In genomic region chr17:1617620-1618174, GRCh38 we compare ENCODE assay signal across 2 cellular contexts.
TF ChIP-seq lines count a peak whose summit lies in the region.

No MANE protein-coding gene starts in this region.

TF ChIP-seq in HCT116, 20 proteins besides CTCF, POLR2A, EP300 and RAD21 (continued from another document):
- TF ChIP-seq EZH2 (IDR thresholded peaks at IDR 0.05) (no peak), ZBTB33 (IDR thresholded peaks at IDR 0.05; ENCODE audit: extremely low read depth, insufficient replicate concordance, low read length) (peak; percentile 41), YY1 (IDR thresholded peaks at IDR 0.05; ENCODE audit: extremely low read depth, insufficient replicate concordance, low read depth, low read length) (peak; percentile 55), TCF7L2 (IDR thresholded peaks at IDR 0.05; ENCODE audit: borderline replicate concordance, extremely low read depth, insufficient read depth, insufficient read length) (peak; percentile 93), POLR2AphosphoS5 (IDR thresholded peaks at IDR 0.05; ENCODE audit: low read depth, low read length) (peak; percentile 53), SIN3A (IDR thresholded peaks at IDR 0.05; ENCODE audit: low read depth) (no peak), EZH2phosphoT487 (IDR thresholded peaks at IDR 0.05; ENCODE audit: borderline replicate concordance) (no peak), CEBPB (IDR thresholded peaks at IDR 0.05; ENCODE audit: low read depth) (peak; percentile 54; the same call in 1 of the 2 replicates), FOSL1 (IDR thresholded peaks at IDR 0.05; ENCODE audit: low read depth) (no peak; the same call in 1 of the 2 replicates)

TF ChIP-seq in WTC11, 78 proteins besides CTCF, POLR2A, EP300 and RAD21:
- TF ChIP-seq ZNF281 (CRISPR knock-in tag; IDR thresholded peaks at IDR 0.05) (no peak), NR1H2 (CRISPR knock-in tag; IDR thresholded peaks at IDR 0.05) (no peak), CREM (CRISPR knock-in tag; IDR thresholded peaks at IDR 0.05) (no peak), E2F5 (CRISPR knock-in tag; IDR thresholded peaks at IDR 0.05) (no peak), HMGXB4 (CRISPR knock-in tag; IDR thresholded peaks at IDR 0.05) (no peak), SOX15 (CRISPR knock-in tag; IDR thresholded peaks at IDR 0.05) (no peak), HMGA2 (CRISPR knock-in tag; IDR thresholded peaks at IDR 0.05) (no peak), ZBTB21 (CRISPR knock-in tag; IDR thresholded peaks at IDR 0.05; ENCODE audit: borderline replicate concordance) (no peak), ZNF671 (CRISPR knock-in tag; IDR thresholded peaks at IDR 0.05) (no peak), NR3C1 (CRISPR knock-in tag; conservative IDR thresholded peaks at IDR 0.05; ENCODE audit: low read depth) (no peak), CBFB (CRISPR knock-in tag; IDR thresholded peaks at IDR 0.05; ENCODE audit: low read depth) (no peak), MYBL2 (CRISPR knock-in tag; IDR thresholded peaks at IDR 0.05) (no peak), TCF7 (CRISPR knock-in tag; IDR thresholded peaks at IDR 0.05; ENCODE audit: low read depth) (no peak), ZBTB43 (CRISPR knock-in tag; IDR thresholded peaks at IDR 0.05) (no peak), ZNF416 (CRISPR knock-in tag; IDR thresholded peaks at IDR 0.05) (no peak), IRF2 (CRISPR knock-in tag; IDR thresholded peaks at IDR 0.05; ENCODE audit: borderline replicate concordance, low read depth) (no peak), AR (CRISPR knock-in tag; IDR thresholded peaks at IDR 0.05) (no peak), NR2C2 (CRISPR knock-in tag; IDR thresholded peaks at IDR 0.05) (no peak)
